1 cellular context compared by ENCODE assay signal in the genomic region with DNA sequence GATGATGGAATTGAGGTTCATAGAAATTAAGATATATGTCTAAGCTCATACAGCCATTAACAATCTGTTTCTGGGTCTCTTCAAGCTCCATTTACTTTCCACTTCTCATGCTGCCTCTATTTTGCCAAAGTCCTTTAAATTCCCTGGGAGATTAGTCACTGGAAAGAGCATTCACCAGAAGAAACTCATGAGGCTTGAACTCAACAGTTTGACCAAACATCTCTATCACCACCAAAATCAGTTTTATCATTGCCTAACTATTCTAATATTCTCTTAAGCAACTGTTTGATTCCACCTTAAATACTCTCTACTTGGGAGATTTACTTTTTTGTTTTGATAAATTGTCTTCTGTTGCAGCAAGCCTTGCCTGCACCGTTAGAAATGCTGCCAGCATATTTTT.
TF ChIP-seq lines count a peak whose summit lies in the region.

No MANE protein-coding gene starts in this region.

TF ChIP-seq in SK-N-SH, 30 proteins besides CTCF, POLR2A, EP300 and RAD21 (continued from another document):
- TF ChIP-seq, protein P1, sequence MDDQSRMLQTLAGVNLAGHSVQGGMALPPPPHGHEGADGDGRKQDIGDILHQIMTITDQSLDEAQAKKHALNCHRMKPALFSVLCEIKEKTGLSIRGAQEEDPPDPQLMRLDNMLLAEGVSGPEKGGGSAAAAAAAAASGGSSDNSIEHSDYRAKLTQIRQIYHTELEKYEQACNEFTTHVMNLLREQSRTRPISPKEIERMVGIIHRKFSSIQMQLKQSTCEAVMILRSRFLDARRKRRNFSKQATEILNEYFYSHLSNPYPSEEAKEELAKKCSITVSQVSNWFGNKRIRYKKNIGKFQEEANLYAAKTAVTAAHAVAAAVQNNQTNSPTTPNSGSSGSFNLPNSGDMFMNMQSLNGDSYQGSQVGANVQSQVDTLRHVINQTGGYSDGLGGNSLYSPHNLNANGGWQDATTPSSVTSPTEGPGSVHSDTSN (IDR thresholded peaks at IDR 0.05) = peak; percentile 14; the same call in 1 of the 2 replicates
- TF ChIP-seq RCOR1 (IDR thresholded peaks at IDR 0.05; ENCODE audit: low read length) = no peak
- TF ChIP-seq MEF2A (IDR thresholded peaks at IDR 0.05; ENCODE audit: borderline replicate concordance, low read depth) = no peak
- no peak for TF ChIP-seq SIN3A (IDR thresholded peaks at IDR 0.05; ENCODE audit: borderline replicate concordance, low read depth, low read length)
TF ChIP-seq in SK-N-SH: peak in this region for 6.
